Comparison of ENCODE assay signal across 8 cellular contexts in the genomic region with DNA sequence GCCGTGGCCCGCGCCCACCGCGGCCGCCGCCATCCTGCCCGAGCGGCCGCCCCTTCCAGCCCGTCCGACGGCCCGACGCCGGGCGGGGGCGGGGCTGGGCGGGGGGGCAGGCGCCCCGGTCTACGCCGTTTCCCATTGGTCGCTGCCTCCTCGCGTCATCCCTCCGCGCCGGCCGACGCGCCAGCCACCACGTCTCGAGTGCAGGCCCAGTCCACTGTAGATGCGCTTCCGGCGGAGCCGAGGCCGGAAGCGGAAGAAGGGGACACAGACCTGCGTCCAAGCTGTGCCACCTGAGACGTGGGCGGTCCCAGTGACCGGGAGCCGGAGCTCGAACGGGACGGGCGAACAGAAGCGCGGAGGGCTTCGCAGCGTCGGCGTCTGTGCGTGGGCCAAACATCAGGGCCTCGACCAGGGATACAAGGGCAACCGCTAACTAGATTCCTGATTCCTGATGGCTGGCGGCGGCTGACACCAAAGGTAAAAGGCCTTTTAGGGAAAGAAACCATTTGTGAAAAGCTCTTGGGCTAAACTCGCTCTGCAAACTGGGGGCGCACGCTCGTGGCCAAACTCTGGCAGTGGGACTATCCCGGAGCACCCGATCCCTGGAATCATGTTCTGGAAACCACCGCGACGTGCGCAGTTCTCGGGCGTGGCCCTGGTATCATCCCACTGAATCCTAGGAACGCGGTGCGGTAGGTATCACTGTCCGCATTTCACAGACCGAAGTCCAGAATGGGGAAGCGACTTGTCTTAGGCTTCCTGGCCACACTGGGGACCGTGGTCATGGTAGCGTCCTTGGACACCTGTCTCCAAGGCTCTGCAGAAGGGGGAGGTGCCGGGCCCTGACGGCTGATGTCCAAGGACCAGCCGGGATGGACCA. TPM values are rescaled to one million over a fixed set of nuclear protein-coding genes. Genes with fewer than 3 reads are reported as not detected.
DNase-seq lines count a peak whose midpoint lies in the region; ATAC-seq and TF ChIP-seq lines count a peak whose summit lies in the region.

A gene (minus strand): TSS at position 84 of the 880 bp plus-strand sequence. CDS start 51 bp downstream, at position 33.

- H3K27me3 Mint-ChIP-seq in activated naive CD8-positive, alpha-beta T cell, result no peaks in the 10 kb centered on the region

- DNase-seq in NCI-H1092 treated with DMSO at 0.1 percent for 48 hours (lab: John Stamatoyannopoulos, UW) (peak; percentile 96), SKM-1 treated with dmso at 0.1 percent for 144 hours (lab: John Stamatoyannopoulos, UW; ENCODE audit: unreplicated experiment) (peak; percentile 95), glomerular visceral epithelial cell (ENCODE audit: extremely low spot score) (peak; percentile 98), omental fat pad (ENCODE audit: low spot score) (peak; percentile 70)

- H3K4me3 Mint-ChIP-seq in activated naive CD8-positive, alpha-beta T cell, result peak within 1 kb of the TSS; percentile 98

- H3K36me3 Mint-ChIP-seq in activated naive CD8-positive, alpha-beta T cell, result no peaks in the 10 kb centered on the region

- TF ChIP-seq POLR2A in GM10847 (IDR thresholded peaks at IDR 0.05; ENCODE audit: extremely low read depth, insufficient read length), result peak; percentile 70

- peak within 1 kb of the TSS; percentile 97 for H3K27ac Mint-ChIP-seq in activated naive CD8-positive, alpha-beta T cell

- peak within 1 kb of the TSS; percentile 55 for H3K27ac ChIP-seq in temporal lobe (ENCODE audit: low read depth, low read length)

- no peaks in the 10 kb centered on the region for H3K9me3 Mint-ChIP-seq in activated naive CD8-positive, alpha-beta T cell (ENCODE audit: low read depth)

- peaks cover 51% of the 10 kb centered on the region for H3K4me1 Mint-ChIP-seq in activated naive CD8-positive, alpha-beta T cell (ENCODE audit: low read depth)

- no peak for TF ChIP-seq CTCF in omental fat pad (IDR thresholded peaks at IDR 0.05)

- ATAC-seq in HG02623 (IDR thresholded peaks at IDR 0.05; ENCODE audit: unreplicated experiment) (peak; percentile 81), omental fat pad (ENCODE audit: low FRiP score) (peak; percentile 94)

RNA-seq across cellular contexts. Expression of the gene that starts here (rescaled TPM):
- total RNA-seq in omental fat pad (10 to 100 TPM; 22.9 to 46.3 (median 36.1) TPM), temporal lobe (24.3 TPM)

Comparison
In these comparisons a context has a peak if more than half of its experiments do, and no peak if none do; other contexts are left out.
1. Peak in every context shown above with its lines: DNase-seq, ATAC-seq and H3K27ac ChIP-seq.